Comparison of ENCODE assay signal across 8 cellular contexts in the genomic region with DNA sequence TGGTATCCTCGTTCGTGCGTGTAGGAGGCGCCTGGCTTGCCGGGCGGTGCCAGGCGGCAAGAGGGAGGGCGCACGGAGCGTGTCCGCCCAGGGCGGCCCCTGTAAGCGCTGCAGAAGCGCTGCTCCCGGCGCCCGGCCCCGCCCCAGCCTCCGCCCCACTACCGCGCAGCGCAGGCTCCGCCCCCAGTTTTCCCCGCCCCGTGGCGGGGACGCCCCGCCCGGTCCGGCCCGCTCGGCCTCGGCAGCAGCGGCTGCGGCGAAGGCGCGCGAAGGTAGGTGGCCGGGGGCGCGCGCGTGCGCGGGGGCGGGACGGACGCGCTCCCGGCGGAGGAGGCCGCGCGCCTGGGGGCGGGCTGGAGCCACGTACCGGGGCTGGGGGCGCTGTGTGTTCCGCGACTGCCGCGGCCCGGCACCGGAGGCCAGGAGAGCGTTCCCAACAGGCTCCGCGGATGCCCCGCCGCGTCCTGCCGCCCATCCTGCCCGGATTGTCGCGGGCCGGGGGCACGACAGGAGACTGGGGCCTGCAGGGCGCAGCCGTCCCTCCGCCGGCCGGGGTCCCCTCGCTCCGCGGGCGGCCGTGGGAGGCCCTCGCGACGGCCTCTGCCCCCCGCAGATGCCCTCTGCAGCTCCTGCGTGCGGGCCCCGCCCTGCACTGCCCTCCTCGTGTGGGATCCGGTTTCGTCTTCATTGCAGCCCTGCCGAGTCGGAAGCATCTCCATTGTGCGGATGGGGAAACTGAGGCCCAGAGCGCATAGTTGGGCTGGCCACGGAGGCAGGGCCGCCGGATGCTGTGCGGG. TPM values are rescaled to one million over a fixed set of nuclear protein-coding genes. Genes with fewer than 3 reads are reported as not detected.
A peak's percentile ranks its signal among the peaks of the same experiment; 100 is the strongest.
DNase-seq lines count a peak whose midpoint lies in the region; TF ChIP-seq lines count a peak whose summit lies in the region.

No MANE protein-coding gene starts in this region.

- H3K9me3 Mint-ChIP-seq in HFFc6, result no peaks in the 10 kb centered on the region
- H3K9me3 Mint-ChIP-seq in activated naive CD4-positive, alpha-beta T cell treated with anti-CD3 and anti-CD28 coated beads, Interleukin-2, amount 50 U/mL, for 24 hours, result no peaks in the 10 kb centered on the region

- H3K36me3 ChIP-seq in SK-N-MC (ENCODE audit: insufficient read depth, low read length) (no peaks in the 10 kb centered on the region), osteoblast (ENCODE audit: insufficient read depth, low read length) (no peaks in the 10 kb centered on the region), testis (ENCODE audit: low read depth, missing control alignments) (no peaks in the 10 kb centered on the region)

- H3K27ac ChIP-seq in SK-N-MC, result no peak overlapping the region
- peak overlapping the region; percentile 28 for H3K27ac ChIP-seq in osteoblast (ENCODE audit: low read depth, low read length)
- H3K27ac ChIP-seq in testis, result peak overlapping the region; percentile 82 to 87

- peaks cover 20% of the 10 kb centered on the region for H3K4me1 Mint-ChIP-seq in HFFc6 (ENCODE audit: low read depth)
- H3K4me1 Mint-ChIP-seq in activated naive CD4-positive, alpha-beta T cell treated with anti-CD3 and anti-CD28 coated beads, Interleukin-2, amount 50 U/mL, for 24 hours, result peaks cover 48% of the 10 kb centered on the region

- H4K20me1 ChIP-seq in osteoblast (ENCODE audit: insufficient read depth, low read length), result no peaks in the 10 kb centered on the region

- peak overlapping the region; percentile 100 for H2AFZ ChIP-seq in osteoblast (ENCODE audit: low read length)

- H3K4me1 ChIP-seq in osteoblast (ENCODE audit: insufficient read depth, low read length), result peaks cover 4% of the 10 kb centered on the region
- H3K4me1 ChIP-seq in testis, result peaks cover 19% of the 10 kb centered on the region

- H3K4me3 ChIP-seq in SK-N-MC (peak overlapping the region; percentile 79), osteoblast (ENCODE audit: insufficient read depth, low read length) (peak overlapping the region; percentile 86), testis (peak overlapping the region; percentile 94 to 99)

- peaks cover 4% of the 10 kb centered on the region for H3K27me3 Mint-ChIP-seq in HFFc6 (ENCODE audit: insufficient read depth)
- no peaks in the 10 kb centered on the region for H3K27me3 Mint-ChIP-seq in activated naive CD4-positive, alpha-beta T cell treated with anti-CD3 and anti-CD28 coated beads, Interleukin-2, amount 50 U/mL, for 24 hours

- peak overlapping the region; percentile 91 for H3K4me3 Mint-ChIP-seq in HFFc6
- H3K4me3 Mint-ChIP-seq in activated naive CD4-positive, alpha-beta T cell treated with anti-CD3 and anti-CD28 coated beads, Interleukin-2, amount 50 U/mL, for 24 hours, result peak overlapping the region; percentile 92

- H3K27ac Mint-ChIP-seq in HFFc6, result peak overlapping the region; percentile 80
- H3K27ac Mint-ChIP-seq in activated naive CD4-positive, alpha-beta T cell treated with anti-CD3 and anti-CD28 coated beads, Interleukin-2, amount 50 U/mL, for 24 hours, result peak overlapping the region; percentile 73

- DNase-seq in GM03348 (ENCODE audit: low spot score), result peak; percentile 99
- peak; percentile 85 for DNase-seq in HFFc6
- DNase-seq in NCI-H1092 (lab: John Stamatoyannopoulos, UW), result peak; percentile 94
- no peak for DNase-seq in SK-N-MC (ENCODE audit: low read depth, low spot score)
- peak; percentile 99 for DNase-seq in glomerular visceral epithelial cell (ENCODE audit: extremely low spot score)
- peak; percentile 100 for DNase-seq in osteoblast (ENCODE audit: insufficient read length, low spot score, missing footprints)
- peak; percentile 95 for DNase-seq in testis

- H3K4me2 ChIP-seq in osteoblast (ENCODE audit: insufficient read depth, low read length), result peak overlapping the region; percentile 92

- TF ChIP-seq CTCF in HFFc6 (IDR thresholded peaks at IDR 0.05), result peak; percentile 24; the same call in 1 of the 2 replicates
- TF ChIP-seq CTCF in osteoblast (IDR thresholded peaks at IDR 0.05; ENCODE audit: extremely low read depth, low read depth, low read length), result no peak
- peak in 1 of 3 experiments; percentile 24 for TF ChIP-seq CTCF in testis (IDR thresholded peaks at IDR 0.05)

- intact Hi-C loops in testis (cut with DNase I; ENCODE audit: low total_unique reads), result no loop called here

- TF ChIP-seq POLR2A in testis (IDR thresholded peaks at IDR 0.05), result no peak

- H3K27me3 ChIP-seq in osteoblast (ENCODE audit: insufficient read depth, low read length) (no peaks in the 10 kb centered on the region), testis (no peaks in the 10 kb centered on the region)

- H3K9me3 ChIP-seq in SK-N-MC (ENCODE audit: low read depth, low read length), result no peaks in the 10 kb centered on the region
- H3K9me3 ChIP-seq in osteoblast (ENCODE audit: low read depth, low read length), result no peaks in the 10 kb centered on the region
- H3K9me3 ChIP-seq in testis, result no peaks in the 10 kb centered on the region

- H3K79me2 ChIP-seq in osteoblast (ENCODE audit: insufficient read depth, low read length), result no peaks in the 10 kb centered on the region

- H3K36me3 Mint-ChIP-seq in HFFc6 (ENCODE audit: low read depth), result no peaks in the 10 kb centered on the region
- H3K36me3 Mint-ChIP-seq in activated naive CD4-positive, alpha-beta T cell treated with anti-CD3 and anti-CD28 coated beads, Interleukin-2, amount 50 U/mL, for 24 hours, result no peaks in the 10 kb centered on the region

- peak overlapping the region; percentile 83 for H3K9ac ChIP-seq in SK-N-MC (ENCODE audit: insufficient read length)

- WGBS in testis, 2 donors, result 0 to 1% methylated on average over 57 to 97 of the region's 105 CpGs

RNA-seq across cellular contexts. Expression of gene CROCC, which starts 7.7 kb away (rescaled TPM):
- 10 to 100 TPM; 10.3 to 14.6 (median 12.5) TPM for total RNA-seq in HFFc6 (2021; fragmentation: NEBNext Ultra II Directional; extraction: Animal tissue kit (Norgen Biotek cat#: 25700))
- total RNA-seq in osteoblast (15.0 and 20.3 TPM in 2 replicates), testis (10 to 100 TPM; 49.1 to 49.2 TPM)
- polyA plus RNA-seq in testis (ENCODE audit: insufficient read depth, low read depth, low replicate concordance), result 18.8 TPM

RNA-seq across cellular contexts. Expression of gene RNU1-2, which starts 18.3 kb away (rescaled TPM):
- total RNA-seq in HFFc6 (2021; fragmentation: NEBNext Ultra II Directional; extraction: Animal tissue kit (Norgen Biotek cat#: 25700)), result 1,000 to 10,000 TPM; 1,191 to 2,394 (median 1,819) TPM
- total RNA-seq in osteoblast (under 0.01 TPM in 1 of 2 replicates, not detected in the other), testis (under 1 TPM; under 0.01 TPM)
- polyA plus RNA-seq in testis (ENCODE audit: insufficient read depth, low read depth, low replicate concordance), result 18.9 TPM

Comparison
In these comparisons a context has a peak if more than half of its experiments do, and no peak if none do; other contexts are left out.
1. RNA of gene RNU1-2, which starts 18.3 kb away (total RNA-seq): 1,191 to 2,394 TPM in HFFc6; under 0.01 TPM in osteoblast and under 0.01 TPM in testis; every median in the first group is over 1,000 times any median in the second.
2. Peak in every context shown above with its lines, with median percentiles within 50 percentile points of each other: H3K4me3 ChIP-seq.